In genomic region chr9:134408939-134409737, GRCh38 we compare ENCODE assay signal across 16 cellular contexts.
DNase-seq lines count a peak whose midpoint lies in the region; ATAC-seq and TF ChIP-seq lines count a peak whose summit lies in the region.
"Had no signal": no experiment of that assay in that cellular context is flagged by ENCODE, and none has a peak within 500 bp of the region (broad histone marks: within the 10 kb centered on the region; RNA-seq: fewer than 3 reads in every experiment).

No MANE protein-coding gene starts in this region.

- POLR2A ChIA-PET in activated CD8-positive, alpha-beta T cell treated with anti-CD3 and anti-CD28 coated beads for 36 hours (lab: Charles Lee), result interaction anchor here (0.9 kb wide), 1 partner anchor 13 kb away, joined by 3 read pairs; no protein-coding TSS in a partner anchor

- CTCF ChIA-PET in activated CD8-positive, alpha-beta T cell treated with anti-CD3 and anti-CD28 coated beads for 36 hours (lab: Charles Lee), result no interaction called here

- H3K36me3 ChIP-seq in heart right ventricle (peaks cover 0 to 43% (median 0%) of the 10 kb centered on the region in 9 donors), uterus (no peaks in the 10 kb centered on the region)
- H3K36me3 ChIP-seq: neural progenitor cell had no signal

- H3K4me3 ChIP-seq in heart right ventricle (no peak overlapping the region), right cardiac atrium (ENCODE audit: low read length) (no peak overlapping the region), uterus (no peak overlapping the region)
- H3K4me3 ChIP-seq: neural progenitor cell had no signal

- peak overlapping the region; percentile 58 for H3K27ac Mint-ChIP-seq in memory B cell
- H3K27ac Mint-ChIP-seq in activated CD8-positive, alpha-beta T cell treated with anti-CD3 and anti-CD28 coated beads for 36 hours, result no peak overlapping the region
- H3K27ac Mint-ChIP-seq: activated T-helper 1 cell treated with anti-CD3 and anti-CD28 coated beads, Interleukin-12 subunit alpha, Interleukin-12 subunit beta, Interleukin-2, Interleukin-4 antibody, amounts not matched to agents 30 ng/mL and 10 ng/mL and 1 ng/mL, durations not matched to agents 14 hours and 24 hours and 36 hours had no signal

- H3K27me3 ChIP-seq in heart right ventricle, result no peaks in the 10 kb centered on the region
- no peaks in the 10 kb centered on the region for H3K27me3 ChIP-seq in right cardiac atrium (ENCODE audit: control insufficient read depth, insufficient read depth)
- no peaks in the 10 kb centered on the region for H3K27me3 ChIP-seq in uterus
- H3K27me3 ChIP-seq: neural progenitor cell had no signal

- no peak for TF ChIP-seq POLR2A in uterus (IDR thresholded peaks at IDR 0.05)

- intact Hi-C loops in heart right ventricle (cut with DNase I), result loop anchor here in 4 of 10 donors (5.0 to 10.0 kb wide), 6 partner anchors 33 to 344 kb away; partner anchors contain the start of genes BRD3 (in 1 of the 4) and RXRA (in 1 of the 4)
- intact Hi-C loops in right cardiac atrium (cut with DNase I), result loop anchor here in 1 of 4 donors (5.0 kb wide), 2 partner anchors 42 to 72 kb away; no protein-coding TSS in a partner anchor
- intact Hi-C loops in activated CD8-positive, alpha-beta T cell treated with anti-CD3 and anti-CD28 coated beads for 36 hours (cut with micrococcal nuclease), result no loop called here
- intact Hi-C loops in uterus (cut with DNase I; ENCODE audit: low total_unique reads), result loop anchor here (10.0 kb wide), 1 partner anchor 84 kb away; the partner anchor contains the start of gene RXRA

- H3K36me3 Mint-ChIP-seq in memory B cell, result peaks cover 2% of the 10 kb centered on the region
- no peaks in the 10 kb centered on the region for H3K36me3 Mint-ChIP-seq in activated CD8-positive, alpha-beta T cell treated with anti-CD3 and anti-CD28 coated beads for 36 hours (ENCODE audit: low read depth)
- H3K36me3 Mint-ChIP-seq: neural progenitor cell had no signal

- no peaks in the 10 kb centered on the region for H3K9me3 ChIP-seq in heart right ventricle
- no peaks in the 10 kb centered on the region for H3K9me3 ChIP-seq in right cardiac atrium (ENCODE audit: control insufficient read depth, low read length)
- no peaks in the 10 kb centered on the region for H3K9me3 ChIP-seq in uterus

- TF ChIP-seq CTCF in heart right ventricle (IDR thresholded peaks at IDR 0.05), result no peak
- no peak for TF ChIP-seq CTCF in VCaP (conservative IDR thresholded peaks at IDR 0.05)
- TF ChIP-seq CTCF in activated CD8-positive, alpha-beta T cell treated with anti-CD3 and anti-CD28 coated beads for 36 hours (IDR thresholded peaks at IDR 0.05), result no peak
- TF ChIP-seq CTCF in uterus (IDR thresholded peaks at IDR 0.05), result no peak

- H3K27me3 Mint-ChIP-seq in memory B cell, result no peaks in the 10 kb centered on the region
- H3K27me3 Mint-ChIP-seq in activated CD8-positive, alpha-beta T cell treated with anti-CD3 and anti-CD28 coated beads for 36 hours, result peaks cover 1% of the 10 kb centered on the region

- H3K4me1 Mint-ChIP-seq in memory B cell, result peaks cover 31% of the 10 kb centered on the region
- peaks cover 27% of the 10 kb centered on the region for H3K4me1 Mint-ChIP-seq in activated CD8-positive, alpha-beta T cell treated with anti-CD3 and anti-CD28 coated beads for 36 hours (ENCODE audit: low read depth)

- H3K27ac ChIP-seq in heart right ventricle (peak overlapping the region in 8 of 10 donors; percentile 28 to 92 (median 86)), right cardiac atrium (ENCODE audit: low read length) (no peak overlapping the region), VCaP (peak overlapping the region; percentile 86; the same call in 1 of the 2 replicates), uterus (peak overlapping the region in 1 of 2 donors; percentile 71)
- H3K27ac ChIP-seq: neural progenitor cell had no signal

- DNase-seq in heart right ventricle (no peak), right cardiac atrium (no peak), memory B cell (ENCODE audit: low spot score in 2 of 2) (no peak), uterus (no peak)
- no peak for DNase-seq in activated CD8-positive, alpha-beta T cell treated with anti-CD3 and anti-CD28 coated beads for 36 hours
- DNase-seq: activated CD4-positive, alpha-beta T cell treated with anti-CD3 and anti-CD28 coated beads, Interleukin-2, amount 50 U/mL, for 1 hour; DMS79 treated with DMSO at 0.1 percent for 48 hours; endodermal cell; left colon; NCI-H2107; T-helper 1 cell had no signal

- peaks cover 82 to 100% (median 99%) of the 10 kb centered on the region in 9 donors for H3K4me1 ChIP-seq in heart right ventricle
- peaks cover 54% of the 10 kb centered on the region for H3K4me1 ChIP-seq in right cardiac atrium (ENCODE audit: control insufficient read depth, insufficient read depth, low read length)
- peaks cover 17 to 61% of the 10 kb centered on the region in 2 donors for H3K4me1 ChIP-seq in uterus

- ATAC-seq in heart right ventricle (no peak), right cardiac atrium (no peak), memory B cell (ENCODE audit: low read depth) (no peak), HG03521 (IDR thresholded peaks at IDR 0.05; ENCODE audit: unreplicated experiment) (no peak), SK-N-SH treated with all-trans-retinoic acid at 6 μM for 48 hours (no peak)
- ATAC-seq in activated CD8-positive, alpha-beta T cell treated with anti-CD3 and anti-CD28 coated beads for 36 hours, result no peak

- 82 to 90% methylated on average over 40 of the region's 40 CpGs for WGBS in heart right ventricle, 2 donors
- WGBS in right cardiac atrium, result 81% methylated on average over 40 of the region's 40 CpGs

- H3K9me3 Mint-ChIP-seq in memory B cell, result no peaks in the 10 kb centered on the region
- no peaks in the 10 kb centered on the region for H3K9me3 Mint-ChIP-seq in activated CD8-positive, alpha-beta T cell treated with anti-CD3 and anti-CD28 coated beads for 36 hours
- H3K9me3 Mint-ChIP-seq: activated T-helper 1 cell treated with anti-CD3 and anti-CD28 coated beads, Interleukin-12 subunit alpha, Interleukin-12 subunit beta, Interleukin-2, Interleukin-4 antibody, amounts not matched to agents 30 ng/mL and 10 ng/mL and 1 ng/mL, durations not matched to agents 14 hours and 24 hours and 36 hours; endodermal cell; neural progenitor cell had no signal

- H3K4me3 Mint-ChIP-seq in memory B cell, result no peak overlapping the region
- H3K4me3 Mint-ChIP-seq in activated CD8-positive, alpha-beta T cell treated with anti-CD3 and anti-CD28 coated beads for 36 hours, result no peak overlapping the region
- H3K4me3 Mint-ChIP-seq: activated T-helper 1 cell treated with anti-CD3 and anti-CD28 coated beads, Interleukin-12 subunit alpha, Interleukin-12 subunit beta, Interleukin-2, Interleukin-4 antibody, amounts not matched to agents 30 ng/mL and 10 ng/mL and 1 ng/mL, durations not matched to agents 14 hours and 24 hours and 36 hours; endodermal cell; neural progenitor cell had no signal

TF ChIP-seq in SK-N-SH treated with all-trans-retinoic acid at 6 μM for 48 hours, 23 proteins besides CTCF, POLR2A, EP300 and RAD21:
- TF ChIP-seq BACH2 (CRISPR knock-in tag; IDR thresholded peaks at IDR 0.05; ENCODE audit: borderline replicate concordance), result no peak
- no peak for TF ChIP-seq TOX (CRISPR knock-in tag; IDR thresholded peaks at IDR 0.05; ENCODE audit: borderline replicate concordance)
- TF ChIP-seq PPARA (CRISPR knock-in tag; IDR thresholded peaks at IDR 0.05; ENCODE audit: borderline replicate concordance), result no peak
- TF ChIP-seq ZNF8 (CRISPR knock-in tag; IDR thresholded peaks at IDR 0.05), result no peak
- TF ChIP-seq ZNF565 (CRISPR knock-in tag; conservative IDR thresholded peaks at IDR 0.05; ENCODE audit: low read depth), result no peak
- TF ChIP-seq ARNTL (CRISPR knock-in tag; IDR thresholded peaks at IDR 0.05; ENCODE audit: borderline replicate concordance, low read depth), result no peak
